ENCODE assay signal across 8 cellular contexts in the genomic region with DNA sequence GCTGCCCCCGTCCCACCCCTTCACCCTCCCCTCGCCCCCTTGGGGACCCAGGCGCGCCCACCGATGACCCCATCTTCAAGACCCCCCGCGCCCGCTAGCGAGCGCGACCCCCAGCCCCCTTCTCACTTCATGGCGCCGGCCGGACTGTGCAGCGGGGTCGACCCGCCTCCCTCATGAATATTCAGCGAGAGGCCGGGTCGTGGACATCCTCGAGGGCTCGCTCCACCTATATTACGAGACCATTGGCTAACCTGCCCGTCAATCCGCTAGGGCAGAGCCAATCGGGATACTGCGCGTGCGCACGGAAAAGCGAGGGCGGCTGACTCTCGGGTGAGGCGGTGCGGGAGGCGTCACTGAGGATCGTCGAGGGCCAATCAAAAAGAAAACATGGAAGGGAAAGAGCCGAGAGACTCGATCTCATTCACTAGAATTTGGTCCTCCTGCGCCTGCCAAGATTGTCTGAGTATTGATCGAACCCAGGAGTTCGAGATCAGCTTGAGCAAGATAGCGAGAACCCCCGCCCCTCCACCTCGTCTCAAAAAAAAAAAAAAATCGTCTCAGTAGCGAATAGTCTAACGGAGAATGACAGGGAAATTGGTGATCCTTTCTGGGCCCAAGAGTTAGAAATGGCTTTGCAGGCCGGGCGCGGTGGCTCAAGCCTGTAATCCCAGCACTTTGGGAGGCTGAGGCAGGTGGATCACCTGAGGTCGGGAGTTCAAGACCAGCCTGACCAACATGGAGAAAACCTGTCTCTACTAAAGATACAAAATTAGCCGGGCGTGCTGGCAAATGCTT. TPM values are rescaled to one million over a fixed set of nuclear protein-coding genes. Genes with fewer than 3 reads are reported as not detected.
DNase-seq lines count a peak whose midpoint lies in the region; ATAC-seq, FAIRE-seq and TF ChIP-seq lines count a peak whose summit lies in the region.

Gene ERCC2, minus strand, starts transcription at position 164 of the 795 bp plus-strand sequence. Its CDS starts 33 bp downstream, at position 131.

- H3K9me1 ChIP-seq in keratinocyte (ENCODE audit: control insufficient read depth, extremely low read depth, insufficient read depth, low read length): no peaks in the 10 kb centered on the region

- H3K79me2 ChIP-seq in keratinocyte (ENCODE audit: control insufficient read depth, insufficient read depth, low read length): peaks cover 14% of the 10 kb centered on the region

- peaks cover 4 to 10% of the 10 kb centered on the region in 2 experiments for H3K36me3 ChIP-seq in keratinocyte (ENCODE audit: control insufficient read depth in 2 of 2, extremely low read depth in 1 of 2, insufficient read depth in 2 of 2, low read length in 2 of 2)

- TF ChIP-seq CTCF in AG09319 (IDR thresholded peaks at IDR 0.05; ENCODE audit: low read depth, low read length) (no peak), keratinocyte (optimal IDR thresholded peaks at IDR 0.05 in 1 of 3, IDR thresholded peaks at IDR 0.05 in 1 of 3, conservative IDR thresholded peaks at IDR 0.05 in 1 of 3; ENCODE audit: extremely low read depth in 1 of 3, insufficient read depth in 2 of 3, low read length in 3 of 3) (no peak)

- no peaks in the 10 kb centered on the region for H3K9me3 ChIP-seq in keratinocyte (ENCODE audit: control insufficient read depth, low read depth, low read length)

- DNase-seq in AG09319 (ENCODE audit: extremely low read depth, low read depth) (peak; percentile 99), NCI-H460 (ENCODE audit: extremely low read depth, low read depth) (peak; percentile 96), cerebellum (ENCODE audit: low spot score) (peak; percentile 100), keratinocyte (ENCODE audit: low read depth, low spot score) (peak; percentile 71)
- peak; percentile 99 for DNase-seq in activated CD4-positive, CD25-positive, alpha-beta regulatory T cell treated with anti-CD3 and anti-CD28 coated beads, Interleukin-2, amount 50 U/mL, for 72 hours
- DNase-seq in stimulated activated CD4-positive, alpha-beta T cell treated with anti-CD3 and anti-CD28 coated beads, Interleukin-15, amount 100 ng/mL, for 1 hour (ENCODE audit: low read depth in 1 of 2, low spot score in 1 of 2): peak; percentile 99

- H3K27ac ChIP-seq in keratinocyte (ENCODE audit: control insufficient read depth, insufficient read depth, low read length): peak within 1 kb of the TSS; percentile 78

- peak; percentile 76 for FAIRE-seq in keratinocyte (lab: Jason Lieb, UNC)

- dilution Hi-C loops in keratinocyte (cut with MboI; ENCODE audit: extremely low pct_ligation_motif_present, low sequenced_read_pairs): no loop called here

- H3K4me3 ChIP-seq in keratinocyte (ENCODE audit: control insufficient read depth in 2 of 3, extremely low read depth in 1 of 3, insufficient read depth in 2 of 3, low read depth in 1 of 3, low read length in 3 of 3): peak within 1 kb of the TSS; percentile 78 to 87 (median 85)

- peak within 1 kb of the TSS; percentile 87 for H2AFZ ChIP-seq in keratinocyte (ENCODE audit: control insufficient read depth, low read length)

- peaks cover 15% of the 10 kb centered on the region for H3K4me1 ChIP-seq in keratinocyte (ENCODE audit: control insufficient read depth, extremely low read depth, insufficient read depth, low read length)

- ATAC-seq in GM19035 (IDR thresholded peaks at IDR 0.05; ENCODE audit: unreplicated experiment) (peak; percentile 97), HG03354 (IDR thresholded peaks at IDR 0.05; ENCODE audit: poor library complexity, severe bottlenecking, unreplicated experiment) (peak; percentile 94)

- peak within 1 kb of the TSS; percentile 80 for H3K9ac ChIP-seq in keratinocyte (ENCODE audit: control insufficient read depth, extremely low read depth, insufficient read depth, low read length)

- H4K20me1 ChIP-seq in keratinocyte (ENCODE audit: control insufficient read depth, extremely low read depth, insufficient read depth, low read length): no peaks in the 10 kb centered on the region

- peak within 1 kb of the TSS; percentile 85 for H3K4me2 ChIP-seq in keratinocyte (ENCODE audit: control insufficient read depth, extremely low read depth, insufficient read depth, low read depth, low read length)

- H3K27me3 ChIP-seq in keratinocyte (ENCODE audit: control insufficient read depth, extremely low read depth, insufficient read depth, low read length): no peaks in the 10 kb centered on the region

RNA-seq across cellular contexts. Expression of gene ERCC2, which starts in this region (rescaled TPM):
- total RNA-seq in NCI-H460 (2014; rRNA removed; shearing (Covaris generic)): 11.2 and 12.3 TPM in 2 replicates
- 63.1 and 65.3 TPM in 2 replicates for polyA plus RNA-seq in NCI-H460 (2014; cell fraction: nucleus; rRNA removed)
- total RNA-seq in cerebellum: 20.6 TPM
- 24.7 to 34.4 TPM (median 27.6 TPM) in 3 replicates for polyA plus RNA-seq in keratinocyte
- 2.9 TPM for polyA plus RNA-seq in keratinocyte (2011; ENCODE audit: low read depth)
- 24.4 and 26.6 TPM in 2 replicates for polyA plus RNA-seq in keratinocyte (2011; cell fraction: cytosol; rRNA removed)
- polyA plus RNA-seq in keratinocyte (2011; cell fraction: nucleus; rRNA removed): 51.5 and 59.4 TPM in 2 replicates
- 7.5 and 32.9 TPM in 2 replicates for polyA plus RNA-seq in keratinocyte (2012; ENCODE audit: low replicate concordance)
- 34.5 to 96.1 TPM (median 45.2 TPM) in 3 replicates for polyA minus RNA-seq in keratinocyte
- 29.7 TPM for polyA minus RNA-seq in keratinocyte (2011; cell fraction: cytosol; rRNA and poly(A)+ RNA removed)
- 21.5 and 25.8 TPM in 2 replicates for polyA minus RNA-seq in keratinocyte (2011; cell fraction: nucleus; rRNA and poly(A)+ RNA removed)

Comparison
In these comparisons a context has a peak if more than half of its experiments do, and no peak if none do; other contexts are left out.
1. Peak in every context shown above with its lines: DNase-seq, ATAC-seq, H3K4me3 ChIP-seq and H3K27ac ChIP-seq.